19 cellular contexts compared by ENCODE assay signal in the genomic region with DNA sequence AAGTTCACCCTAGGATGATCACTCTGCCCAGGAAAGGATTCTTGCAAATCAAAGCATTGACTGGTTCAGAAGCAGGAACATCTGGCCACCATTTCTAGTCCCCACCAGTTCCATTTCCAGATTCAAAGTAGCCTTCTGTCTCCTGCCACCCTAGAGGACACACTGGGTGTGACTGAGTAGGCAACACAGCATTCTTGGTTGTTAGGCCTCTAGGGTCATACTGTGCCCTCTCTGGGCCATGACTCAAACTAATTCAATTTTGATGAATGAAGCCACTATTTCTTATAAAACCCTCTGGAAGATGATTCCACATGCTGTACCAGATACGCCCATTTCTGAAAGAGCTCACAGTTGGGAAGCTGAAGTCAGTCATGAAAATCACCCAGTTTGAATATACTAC.
"Had no signal": no experiment of that assay in that cellular context is flagged by ENCODE, and none has a peak within 500 bp of the region (broad histone marks: within the 10 kb centered on the region; RNA-seq: fewer than 3 reads in every experiment).

No MANE protein-coding gene starts in this region.

- H3K27ac ChIP-seq: adrenal gland, PC-9, SK-N-MC, WERI-Rb-1 had no signal

- H3K4me1 Mint-ChIP-seq: activated CD4-positive, alpha-beta memory T cell treated with anti-CD3 and anti-CD28 coated beads, Interleukin-2, amount 10 ng/mL, durations not matched to agents 7 days and 5 days; activated CD4-positive, alpha-beta T cell treated with anti-CD3 and anti-CD28 coated beads for 36 hours; activated naive CD8-positive, alpha-beta T cell treated with anti-CD3 and anti-CD28 coated beads, Interleukin-2, amount 10 ng/mL, durations not matched to agents 7 days and 5 days had no signal

- H3K9me3 Mint-ChIP-seq: activated CD4-positive, alpha-beta memory T cell treated with anti-CD3 and anti-CD28 coated beads, Interleukin-2, amount 10 ng/mL, durations not matched to agents 7 days and 5 days; activated naive CD8-positive, alpha-beta T cell treated with anti-CD3 and anti-CD28 coated beads, Interleukin-2, amount 10 ng/mL, durations not matched to agents 7 days and 5 days had no signal

- H3K9me3 ChIP-seq: adrenal gland had no signal

- H3K4me3 ChIP-seq: adrenal gland, PC-9, SK-N-MC had no signal

- H2AFZ ChIP-seq: PC-9 had no signal

- H3K4me3 Mint-ChIP-seq: activated CD4-positive, alpha-beta memory T cell treated with anti-CD3 and anti-CD28 coated beads, Interleukin-2, amount 10 ng/mL, durations not matched to agents 7 days and 5 days; activated CD4-positive, alpha-beta T cell treated with anti-CD3 and anti-CD28 coated beads for 36 hours; activated naive CD8-positive, alpha-beta T cell treated with anti-CD3 and anti-CD28 coated beads, Interleukin-2, amount 10 ng/mL, durations not matched to agents 7 days and 5 days had no signal

- H3K36me3 ChIP-seq: adrenal gland had no signal

- H3K27me3 Mint-ChIP-seq: activated CD4-positive, alpha-beta memory T cell treated with anti-CD3 and anti-CD28 coated beads, Interleukin-2, amount 10 ng/mL, durations not matched to agents 7 days and 5 days; activated CD4-positive, alpha-beta T cell treated with anti-CD3 and anti-CD28 coated beads for 36 hours; activated naive CD8-positive, alpha-beta T cell treated with anti-CD3 and anti-CD28 coated beads, Interleukin-2, amount 10 ng/mL, durations not matched to agents 7 days and 5 days had no signal

- H3K4me2 ChIP-seq: PC-9 had no signal

- DNase-seq: activated CD4-positive, alpha-beta memory T cell treated with anti-CD3 and anti-CD28 coated beads, Interleukin-2, amount 10 ng/mL, durations not matched to agents 7 days and 5 days; activated CD4-positive, alpha-beta T cell treated with anti-CD3 and anti-CD28 coated beads for 36 hours; activated CD4-positive, alpha-beta T cell treated with anti-CD3 and anti-CD28 coated beads, Interleukin-2, amount 50 U/mL, for 1 hour; activated naive CD4-positive, alpha-beta T cell treated with anti-CD3 and anti-CD28 coated beads, Interleukin-2, amount 50 U/mL, for 16 hours; activated naive CD8-positive, alpha-beta T cell treated with anti-CD3 and anti-CD28 coated beads, Interleukin-2, amount 10 ng/mL, durations not matched to agents 7 days and 5 days; activated T-cell treated with anti-CD3 and anti-CD28 coated beads for 4 hours; activated T-cell treated with anti-CD3 and anti-CD28 coated beads, Interleukin-2, amount 50 U/mL, for 48 hours; adrenal gland; anterior cingulate cortex; KBM-7; NCI-H1105; NCI-H1436; NCI-H1694 treated with DMSO at 0.1 percent for 48 hours; NCI-H2029 treated with DMSO at 0.1 percent for 48 hours; NCI-H510A treated with DMSO at 0.1 percent for 48 hours; PC-9; T-helper 1 cell; WERI-Rb-1 had no signal

- H3K27me3 ChIP-seq: adrenal gland had no signal

- H3K27ac Mint-ChIP-seq: activated CD4-positive, alpha-beta memory T cell treated with anti-CD3 and anti-CD28 coated beads, Interleukin-2, amount 10 ng/mL, durations not matched to agents 7 days and 5 days; activated CD4-positive, alpha-beta T cell treated with anti-CD3 and anti-CD28 coated beads for 36 hours; activated naive CD8-positive, alpha-beta T cell treated with anti-CD3 and anti-CD28 coated beads, Interleukin-2, amount 10 ng/mL, durations not matched to agents 7 days and 5 days had no signal

- ATAC-seq: activated CD4-positive, alpha-beta T cell treated with anti-CD3 and anti-CD28 coated beads for 36 hours had no signal
